13 cellular contexts compared by ENCODE assay signal in genomic region chr7:157495594-157495993, GRCh38.
DNase-seq lines count a peak whose midpoint lies in the region; ATAC-seq, FAIRE-seq and TF ChIP-seq lines count a peak whose summit lies in the region.
"Had no signal": no experiment of that assay in that cellular context is flagged by ENCODE, and none has a peak within 500 bp of the region (broad histone marks: within the 10 kb centered on the region; RNA-seq: fewer than 3 reads in every experiment).

No MANE protein-coding gene starts in this region.

- CTCF ChIA-PET in activated naive CD4-positive, alpha-beta T cell treated with anti-CD3 and anti-CD28 coated beads, Interleukin-2, amount 10 ng/mL, durations not matched to agents 7 days and 5 days (lab: Charles Lee) = no interaction called here
- CTCF ChIA-PET in activated CD8-positive, alpha-beta T cell treated with anti-CD3 and anti-CD28 coated beads, Interleukin-2, amount 10 ng/mL, durations not matched to agents 7 days and 5 days (lab: Charles Lee) = no interaction called here

- peak in 1 of 2 donors; percentile 47 for DNase-seq in activated naive CD4-positive, alpha-beta T cell treated with anti-CD3 and anti-CD28 coated beads, Interleukin-2, amount 50 U/mL, for 72 hours (ENCODE audit: low spot score in 2 of 2)
- no peak for DNase-seq in activated naive CD4-positive, alpha-beta T cell treated with anti-CD3 and anti-CD28 coated beads, Interleukin-2, amount 10 ng/mL, durations not matched to agents 7 days and 5 days
- peak; percentile 15 for DNase-seq in activated CD8-positive, alpha-beta T cell treated with anti-CD3 and anti-CD28 coated beads, Interleukin-2, amount 10 ng/mL, durations not matched to agents 7 days and 5 days
- DNase-seq in stomach (peak; percentile 20), neural progenitor cell (ENCODE audit: low spot score) (no peak), HTR-8/SVneo (ENCODE audit: insufficient read length, low spot score) (no peak), H4 (ENCODE audit: low spot score) (no peak)
- DNase-seq: brain microvascular endothelial cell, NCI-H526 had no signal

- TF ChIP-seq EP300 in stomach (IDR thresholded peaks at IDR 0.05) = no peak

- FAIRE-seq in HTR-8/SVneo (lab: Jason Lieb, UNC) = no peak

- H3F3A ChIP-seq in neural progenitor cell (ENCODE audit: low read depth) = no peaks in the 10 kb centered on the region

- peaks cover 0 to 8% (median 2%) of the 10 kb centered on the region in 4 donors for H3K9me3 ChIP-seq in stomach
- no peaks in the 10 kb centered on the region for H3K9me3 ChIP-seq in neural progenitor cell (ENCODE audit: low read depth)
- H3K9me3 ChIP-seq: prostate gland had no signal

- TF ChIP-seq CTCF in stomach (IDR thresholded peaks at IDR 0.05) (no peak), neural progenitor cell (IDR thresholded peaks at IDR 0.05) (no peak)

- peak overlapping the region; percentile 9 to 74 for H3K27ac Mint-ChIP-seq in activated naive CD4-positive, alpha-beta T cell treated with anti-CD3 and anti-CD28 coated beads, Interleukin-2, amount 50 U/mL, for 72 hours
- H3K27ac Mint-ChIP-seq in activated naive CD4-positive, alpha-beta T cell treated with anti-CD3 and anti-CD28 coated beads, Interleukin-2, amount 10 ng/mL, durations not matched to agents 7 days and 5 days = no peak overlapping the region
- no peak overlapping the region for H3K27ac Mint-ChIP-seq in activated CD8-positive, alpha-beta T cell treated with anti-CD3 and anti-CD28 coated beads, Interleukin-2, amount 10 ng/mL, durations not matched to agents 7 days and 5 days
- H3K27ac Mint-ChIP-seq in neural progenitor cell = no peak overlapping the region
- H3K27ac Mint-ChIP-seq: mesothelial cell of epicardium had no signal

- peaks cover 6 to 28% of the 10 kb centered on the region in 2 donors for H3K36me3 Mint-ChIP-seq in activated naive CD4-positive, alpha-beta T cell treated with anti-CD3 and anti-CD28 coated beads, Interleukin-2, amount 50 U/mL, for 72 hours
- peaks cover 23% of the 10 kb centered on the region for H3K36me3 Mint-ChIP-seq in activated naive CD4-positive, alpha-beta T cell treated with anti-CD3 and anti-CD28 coated beads, Interleukin-2, amount 10 ng/mL, durations not matched to agents 7 days and 5 days
- H3K36me3 Mint-ChIP-seq in activated CD8-positive, alpha-beta T cell treated with anti-CD3 and anti-CD28 coated beads, Interleukin-2, amount 10 ng/mL, durations not matched to agents 7 days and 5 days (ENCODE audit: low read depth) = peaks cover 27% of the 10 kb centered on the region
- H3K36me3 Mint-ChIP-seq in neural progenitor cell = peaks cover 2% of the 10 kb centered on the region
- H3K36me3 Mint-ChIP-seq: mesothelial cell of epicardium had no signal

- peaks cover 42% of the 10 kb centered on the region for H3K27me3 Mint-ChIP-seq in activated naive CD4-positive, alpha-beta T cell treated with anti-CD3 and anti-CD28 coated beads, Interleukin-2, amount 10 ng/mL, durations not matched to agents 7 days and 5 days
- peaks cover 18% of the 10 kb centered on the region for H3K27me3 Mint-ChIP-seq in activated CD8-positive, alpha-beta T cell treated with anti-CD3 and anti-CD28 coated beads, Interleukin-2, amount 10 ng/mL, durations not matched to agents 7 days and 5 days (ENCODE audit: low read depth)
- H3K27me3 Mint-ChIP-seq in neural progenitor cell (ENCODE audit: insufficient read depth, low read depth) = peaks cover 12% of the 10 kb centered on the region

- no peak for TF ChIP-seq POLR2A in stomach (IDR thresholded peaks at IDR 0.05)

- H3K4me1 ChIP-seq in stomach = no peaks in the 10 kb centered on the region
- no peaks in the 10 kb centered on the region for H3K4me1 ChIP-seq in neural progenitor cell
- H3K4me1 ChIP-seq: prostate gland had no signal

- H3K27me3 ChIP-seq in stomach = peaks cover 0 to 15% (median 0%) of the 10 kb centered on the region in 3 donors
- peaks cover 24% of the 10 kb centered on the region for H3K27me3 ChIP-seq in neural progenitor cell
- H3K27me3 ChIP-seq: brain microvascular endothelial cell had no signal

- 68 to 79% (median 76%) methylated on average over 13 of the region's 13 CpGs for WGBS in stomach, 5 donors

- H3K4me1 Mint-ChIP-seq in activated naive CD4-positive, alpha-beta T cell treated with anti-CD3 and anti-CD28 coated beads, Interleukin-2, amount 10 ng/mL, durations not matched to agents 7 days and 5 days = peaks cover 29% of the 10 kb centered on the region
- H3K4me1 Mint-ChIP-seq in activated CD8-positive, alpha-beta T cell treated with anti-CD3 and anti-CD28 coated beads, Interleukin-2, amount 10 ng/mL, durations not matched to agents 7 days and 5 days (ENCODE audit: low read depth) = peaks cover 31% of the 10 kb centered on the region
- peaks cover 40% of the 10 kb centered on the region for H3K4me1 Mint-ChIP-seq in neural progenitor cell
- H3K4me1 Mint-ChIP-seq: mesothelial cell of epicardium had no signal

- H3K9ac ChIP-seq in neural progenitor cell = no peak overlapping the region

- H3K4me3 ChIP-seq in stomach (no peak overlapping the region), neural progenitor cell (no peak overlapping the region)
- H3K4me3 ChIP-seq: prostate gland had no signal

- no peak overlapping the region for H3K4me2 ChIP-seq in neural progenitor cell

- peak; percentile 34 to 57 for ATAC-seq in activated naive CD4-positive, alpha-beta T cell treated with anti-CD3 and anti-CD28 coated beads, Interleukin-2, amount 50 U/mL, for 72 hours
- ATAC-seq in HG02571 (IDR thresholded peaks at IDR 0.05; ENCODE audit: unreplicated experiment) = peak; percentile 64
- no peak for ATAC-seq in activated CD8-positive, alpha-beta T cell treated with anti-CD3 and anti-CD28 coated beads, Interleukin-2, amount 10 ng/mL, durations not matched to agents 7 days and 5 days

- H3K36me3 ChIP-seq in stomach (no peaks in the 10 kb centered on the region), neural progenitor cell (no peaks in the 10 kb centered on the region)
- H3K36me3 ChIP-seq: brain microvascular endothelial cell, prostate gland had no signal

- intact Hi-C loops in stomach (cut with DNase I; ENCODE audit: low total_unique reads) = no loop called here

- POLR2A ChIA-PET in activated CD8-positive, alpha-beta T cell treated with anti-CD3 and anti-CD28 coated beads, Interleukin-2, amount 10 ng/mL, durations not matched to agents 7 days and 5 days (lab: Charles Lee) = no interaction called here

- H3K9me3 Mint-ChIP-seq in activated naive CD4-positive, alpha-beta T cell treated with anti-CD3 and anti-CD28 coated beads, Interleukin-2, amount 50 U/mL, for 72 hours = peaks cover 4 to 10% of the 10 kb centered on the region in 2 donors
- H3K9me3 Mint-ChIP-seq in activated naive CD4-positive, alpha-beta T cell treated with anti-CD3 and anti-CD28 coated beads, Interleukin-2, amount 10 ng/mL, durations not matched to agents 7 days and 5 days = peaks cover 16% of the 10 kb centered on the region
- H3K9me3 Mint-ChIP-seq in activated CD8-positive, alpha-beta T cell treated with anti-CD3 and anti-CD28 coated beads, Interleukin-2, amount 10 ng/mL, durations not matched to agents 7 days and 5 days (ENCODE audit: insufficient read depth) = peaks cover 18% of the 10 kb centered on the region
- peaks cover 13% of the 10 kb centered on the region for H3K9me3 Mint-ChIP-seq in neural progenitor cell

- no peaks in the 10 kb centered on the region for H3K79me2 ChIP-seq in neural progenitor cell (ENCODE audit: low read depth)

- H2AFZ ChIP-seq in neural progenitor cell (replicated peaks) = no peak overlapping the region

- H4K20me1 ChIP-seq in neural progenitor cell (ENCODE audit: low read depth) = no peaks in the 10 kb centered on the region

- no peak overlapping the region for H3K27ac ChIP-seq in stomach
- no peak overlapping the region for H3K27ac ChIP-seq in neural progenitor cell
- H3K27ac ChIP-seq: brain microvascular endothelial cell, HL-60, prostate gland had no signal

- no peak overlapping the region for H3K4me3 Mint-ChIP-seq in activated naive CD4-positive, alpha-beta T cell treated with anti-CD3 and anti-CD28 coated beads, Interleukin-2, amount 10 ng/mL, durations not matched to agents 7 days and 5 days
- H3K4me3 Mint-ChIP-seq in activated CD8-positive, alpha-beta T cell treated with anti-CD3 and anti-CD28 coated beads, Interleukin-2, amount 10 ng/mL, durations not matched to agents 7 days and 5 days = no peak overlapping the region
- H3K4me3 Mint-ChIP-seq in neural progenitor cell = no peak overlapping the region
- H3K4me3 Mint-ChIP-seq: mesothelial cell of epicardium had no signal

Comparison
In these comparisons a context has a peak if more than half of its experiments do, and no peak if none do; other contexts are left out.
1. H3K27ac Mint-ChIP-seq: peak in activated naive CD4-positive, alpha-beta T cell treated with anti-CD3 and anti-CD28 coated beads, Interleukin-2, amount 50 U/mL, for 72 hours (2 of 2); none in activated naive CD4-positive, alpha-beta T cell treated with anti-CD3 and anti-CD28 coated beads, Interleukin-2, amount 10 ng/mL, durations not matched to agents 7 days and 5 days (single experiment), activated CD8-positive, alpha-beta T cell treated with anti-CD3 and anti-CD28 coated beads, Interleukin-2, amount 10 ng/mL, durations not matched to agents 7 days and 5 days (single experiment) and neural progenitor cell (single experiment).
2. DNase-seq: peak in activated CD8-positive, alpha-beta T cell treated with anti-CD3 and anti-CD28 coated beads, Interleukin-2, amount 10 ng/mL, durations not matched to agents 7 days and 5 days (single experiment) and stomach (single experiment); none in activated naive CD4-positive, alpha-beta T cell treated with anti-CD3 and anti-CD28 coated beads, Interleukin-2, amount 10 ng/mL, durations not matched to agents 7 days and 5 days (single experiment), neural progenitor cell (single experiment), HTR-8/SVneo (single experiment) and H4 (single experiment).